ENCODE assay signal across 8 cellular contexts in the genomic region with DNA sequence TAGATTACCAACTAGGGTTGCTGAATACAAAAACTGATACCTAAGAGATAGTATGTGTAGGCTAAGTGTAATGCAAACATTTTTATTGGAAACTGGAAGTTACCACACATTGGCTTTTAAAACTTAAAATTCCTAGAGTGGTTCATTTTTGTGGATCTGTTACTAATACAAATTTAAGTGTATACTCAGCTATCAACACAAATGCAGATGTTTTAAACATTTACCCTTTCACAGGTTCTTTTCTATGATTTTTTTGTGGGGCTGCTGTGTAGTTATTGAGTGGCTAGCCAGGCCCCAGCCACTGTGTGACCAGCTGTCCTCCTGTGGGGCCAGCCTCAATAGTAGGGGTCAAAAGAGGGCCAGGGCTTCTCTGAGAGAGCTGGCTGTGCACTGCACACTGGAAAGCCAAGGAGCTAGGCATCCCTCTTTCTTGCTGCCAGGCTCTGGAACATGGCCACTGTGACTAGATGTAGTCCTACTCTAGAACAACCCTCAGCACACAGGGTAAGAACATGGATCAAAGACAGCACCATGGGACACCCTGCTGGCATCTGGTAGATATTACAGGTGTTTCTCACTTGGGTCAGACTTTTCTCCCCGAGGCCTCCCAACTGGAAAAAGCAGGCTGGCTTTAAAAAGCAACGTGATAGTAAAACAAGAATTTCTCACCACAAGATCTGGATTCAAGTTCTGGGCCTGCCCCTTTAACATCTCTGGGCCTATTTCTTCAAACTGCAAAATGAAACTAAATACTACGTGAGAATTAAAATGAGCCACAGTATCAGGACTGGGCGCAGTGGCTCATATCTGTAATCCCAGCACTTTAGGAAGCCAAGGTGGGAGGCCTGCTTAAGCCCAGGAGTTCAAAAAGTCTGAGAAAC. TPM values are rescaled to one million over a fixed set of nuclear protein-coding genes. Genes with fewer than 3 reads are reported as not detected.
DNase-seq lines count a peak whose midpoint lies in the region; ATAC-seq and TF ChIP-seq lines count a peak whose summit lies in the region.

No MANE protein-coding gene starts in this region.

- H3K9me3 ChIP-seq in Caco-2 (no peaks in the 10 kb centered on the region), SK-N-SH (no peaks in the 10 kb centered on the region), adrenal gland (replicated peaks in 1 of 3) (no peaks in the 10 kb centered on the region), heart right ventricle (no peaks in the 10 kb centered on the region)

- peak; percentile 46 for ATAC-seq in GM21528 (IDR thresholded peaks at IDR 0.05; ENCODE audit: low FRiP score, unreplicated experiment)
- ATAC-seq in heart right ventricle, result peak; percentile 88 to 92 (median 90)
- no peak for ATAC-seq in GM19395 (IDR thresholded peaks at IDR 0.05; ENCODE audit: unreplicated experiment)

- 53% methylated on average over 4 of the region's 4 CpGs for WGBS in SK-N-SH (ENCODE audit: low lambda C conversion rate)
- 30 to 34% (median 32%) methylated on average over 4 of the region's 4 CpGs for WGBS in adrenal gland, 4 donors
- WGBS in heart right ventricle, 2 donors, result 32 to 35% methylated on average over 4 of the region's 4 CpGs

- H3K27ac ChIP-seq in SK-N-SH (ENCODE audit: low read depth in 2 of 2, low read length in 1 of 2) (peak overlapping the region; percentile 18 to 33; a peak in 3 of 4 replicates), adrenal gland (peak overlapping the region in 2 of 5 donors; percentile 2 to 62), heart right ventricle (peak overlapping the region in 8 of 10 donors; percentile 14 to 59 (median 35))

- H3K4me2 ChIP-seq in SK-N-SH, result no peak overlapping the region

- H3K27me3 ChIP-seq in Caco-2 (replicated peaks; ENCODE audit: control insufficient read depth, insufficient read depth, low read length), result no peaks in the 10 kb centered on the region
- H3K27me3 ChIP-seq in SK-N-SH (ENCODE audit: insufficient read depth), result no peaks in the 10 kb centered on the region
- no peaks in the 10 kb centered on the region for H3K27me3 ChIP-seq in adrenal gland
- no peaks in the 10 kb centered on the region for H3K27me3 ChIP-seq in heart right ventricle

- DNase-seq in Caco-2, result peak; percentile 77 to 80
- DNase-seq in NB4 (ENCODE audit: low read depth), result peak; percentile 83
- peak; percentile 79 for DNase-seq in SK-N-SH
- peak; percentile 51 to 89 (median 81) for DNase-seq in adrenal gland
- DNase-seq in heart right ventricle, result peak; percentile 29 to 76
- DNase-seq in renal cortical epithelial cell (ENCODE audit: low read depth), result peak; percentile 79

- H3K4me3 ChIP-seq in Caco-2 (ENCODE audit: low read depth, low read length) (no peak overlapping the region), NB4 (ENCODE audit: low read depth, low read length) (no peak overlapping the region), SK-N-SH (ENCODE audit: low read depth in 2 of 2, low read length in 1 of 2) (no peak overlapping the region), adrenal gland (no peak overlapping the region), heart right ventricle (no peak overlapping the region)

- peak; percentile 97 for TF ChIP-seq RAD21 in SK-N-SH (IDR thresholded peaks at IDR 0.05; ENCODE audit: low read length)

- TF ChIP-seq POLR2A in NB4 (IDR thresholded peaks at IDR 0.05; ENCODE audit: extremely low read depth, insufficient read length) (peak; percentile 41), adrenal gland (IDR thresholded peaks at IDR 0.05) (no peak)

- peaks cover 1% of the 10 kb centered on the region; the same call in 1 of the 2 replicates for H3K36me3 ChIP-seq in Caco-2 (ENCODE audit: control insufficient read depth, insufficient read depth, low read length)
- peaks cover 33 to 38% of the 10 kb centered on the region in 2 experiments for H3K36me3 ChIP-seq in SK-N-SH (replicated peaks in 1 of 2; ENCODE audit: control insufficient read depth in 1 of 2, insufficient read depth in 2 of 2, low read length in 1 of 2)
- peaks cover 0 to 23% of the 10 kb centered on the region in 2 donors for H3K36me3 ChIP-seq in adrenal gland (replicated peaks in 1 of 2)
- peaks cover 0 to 42% (median 10%) of the 10 kb centered on the region in 9 donors for H3K36me3 ChIP-seq in heart right ventricle

- peak overlapping the region; percentile 12 for H3K27ac Mint-ChIP-seq in Caco-2 (ENCODE audit: unreplicated experiment)

- H3K9me2 ChIP-seq in SK-N-SH, result no peaks in the 10 kb centered on the region

- intact Hi-C loops in Caco-2 (cut with micrococcal nuclease; ENCODE audit: unreplicated experiment) (loop anchor here (1.0 to 2.0 kb wide), 5 partner anchors 103 to 145 kb away; partner anchors contain the start of gene MRPS23), adrenal gland (cut with DNase I) (loop anchor here (5.0 kb wide), 2 partner anchors 133 to 138 kb away; no protein-coding TSS in a partner anchor), heart right ventricle (cut with DNase I) (loop anchor here in 9 of 10 donors (1.0 to 10.0 kb wide), 8 partner anchors 103 to 881 kb away; no protein-coding TSS in a partner anchor)

- POLR2A ChIA-PET in Caco-2 (lab: Charles Lee) (interaction anchor here (0.5 to 1.6 kb wide), 4 partner anchors 9 to 549 kb away, joined by 3 to 14 read pairs (median 4); partner anchors contain the start of gene MRPS23), SK-N-SH (lab: Yijun Ruan, JAX) (interaction anchor here (1.1 to 5.0 kb wide), 6 partner anchors 12 to 137 kb away, joined by 3 to 36 read pairs (median 4); partner anchors contain the start of gene DYNLL2)

- H3K4me3 Mint-ChIP-seq in Caco-2 (ENCODE audit: unreplicated experiment), result no peak overlapping the region

- BruUV-seq in Caco-2 (replicated peaks; lab: Mats Ljungman, UMichigan), result no TSS peak

- H3K9me3 Mint-ChIP-seq in Caco-2 (ENCODE audit: unreplicated experiment), result no peaks in the 10 kb centered on the region

- no peaks in the 10 kb centered on the region for H3K27me3 Mint-ChIP-seq in Caco-2 (ENCODE audit: insufficient read depth, unreplicated experiment)

- H3K9ac ChIP-seq in SK-N-SH, result no peak overlapping the region

- CTCF ChIA-PET in Caco-2 (lab: Charles Lee), result interaction anchor here (0.7 to 2.3 kb wide), 5 partner anchors 9 to 137 kb away, joined by 3 to 9 read pairs (median 4); no protein-coding TSS in a partner anchor
- CTCF ChIA-PET in SK-N-SH (lab: Yijun Ruan, JAX), result interaction anchor here (0.6 to 20.5 kb wide), 30 partner anchors 10 to 860 kb away, joined by 3 to 1002 read pairs (median 4); partner anchors contain the start of genes MRPS23 and SRSF1

- peaks cover 28% of the 10 kb centered on the region for H3K4me1 Mint-ChIP-seq in Caco-2 (ENCODE audit: low read depth, unreplicated experiment)

- peaks cover 31% of the 10 kb centered on the region for H3K4me1 ChIP-seq in Caco-2
- peaks cover 0 to 13% of the 10 kb centered on the region in 2 experiments; a peak in 2 of 4 replicates for H3K4me1 ChIP-seq in SK-N-SH (ENCODE audit: control insufficient read depth in 1 of 2, insufficient read depth in 2 of 2, low read depth in 1 of 2, low read length in 1 of 2)
- peaks cover 0 to 16% of the 10 kb centered on the region in 2 donors for H3K4me1 ChIP-seq in adrenal gland (replicated peaks in 1 of 2)
- H3K4me1 ChIP-seq in heart right ventricle, result peaks cover 3 to 64% (median 36%) of the 10 kb centered on the region in 9 donors

- no peak overlapping the region for H2AFZ ChIP-seq in SK-N-SH (ENCODE audit: low read depth)

- H3F3A ChIP-seq in SK-N-SH (replicated peaks; ENCODE audit: insufficient read depth), result peaks cover 71% of the 10 kb centered on the region

- H3K79me2 ChIP-seq in SK-N-SH (ENCODE audit: insufficient read depth), result peaks cover 15% of the 10 kb centered on the region

- H3K36me3 Mint-ChIP-seq in Caco-2 (ENCODE audit: insufficient read depth, unreplicated experiment), result peaks cover 86% of the 10 kb centered on the region

- H4K20me1 ChIP-seq in SK-N-SH (ENCODE audit: insufficient read depth), result peaks cover 11% of the 10 kb centered on the region

- peak; percentile 77 to 83 for TF ChIP-seq CTCF in Caco-2 (IDR thresholded peaks at IDR 0.05; ENCODE audit: insufficient read depth in 1 of 2, low read depth in 1 of 2, low read length in 1 of 2, severe bottlenecking in 1 of 2, unreplicated experiment in 1 of 2)
- TF ChIP-seq CTCF in NB4 (IDR thresholded peaks at IDR 0.05; ENCODE audit: low read depth, low read length), result peak; percentile 45
- peak; percentile 87 for TF ChIP-seq CTCF in SK-N-SH (IDR thresholded peaks at IDR 0.05)
- peak; percentile 49 to 82 (median 77) for TF ChIP-seq CTCF in adrenal gland (IDR thresholded peaks at IDR 0.05)
- TF ChIP-seq CTCF in heart right ventricle (IDR thresholded peaks at IDR 0.05), result peak; percentile 37 to 75 (median 70)

- TF ChIP-seq EP300 in SK-N-SH (IDR thresholded peaks at IDR 0.05; ENCODE audit: borderline replicate concordance in 1 of 2, low read depth in 1 of 2, low read length in 1 of 2), result no peak

TF ChIP-seq in SK-N-SH, 30 proteins besides CTCF, POLR2A, EP300 and RAD21 (continues in another document):
- TF ChIP-seq TEAD4 (IDR thresholded peaks at IDR 0.05; ENCODE audit: borderline replicate concordance, insufficient read depth) (no peak), RXRA (IDR thresholded peaks at IDR 0.05; ENCODE audit: borderline replicate concordance, low read depth) (no peak), RCOR1 (IDR thresholded peaks at IDR 0.05; ENCODE audit: low read length) (no peak)

RNA-seq across cellular contexts. Expression of gene VEZF1, which starts 7.3 kb away (rescaled TPM):
- total RNA-seq in Caco-2 (2022) (52.1 and 54.9 TPM in 2 replicates), adrenal gland (100 to 1,000 TPM in 1 of 8 donors, 10 to 100 TPM in 7; 56.2 to 105 (median 74.1) TPM), heart right ventricle (10 to 100 TPM; 56.2 to 81.2 (median 61.5) TPM), renal cortical epithelial cell (45.8 and 79.1 TPM in 2 replicates)
- polyA plus RNA-seq in SK-N-SH (2012; rRNA removed) (35.1 and 43.0 TPM in 2 replicates), adrenal gland (10 to 100 TPM; 14.1 to 58.5 (median 23.1) TPM), heart right ventricle (10 to 100 TPM; 17.5 to 21.7 TPM)
- 42.9 and 43.3 TPM in 2 replicates for polyA plus RNA-seq in SK-N-SH (2012; cell fraction: cytosol; rRNA removed)
- 27.8 and 49.4 TPM in 2 replicates for polyA plus RNA-seq in SK-N-SH (2012; cell fraction: nucleus; rRNA removed)

RNA-seq across cellular contexts. Expression of gene SRSF1, which starts 11.7 kb away (rescaled TPM):
- 308 and 325 TPM in 2 replicates for total RNA-seq in Caco-2 (2022)
- polyA plus RNA-seq in SK-N-SH (2012; rRNA removed), result 248 and 291 TPM in 2 replicates
- polyA plus RNA-seq in SK-N-SH (2012; cell fraction: cytosol; rRNA removed), result 162 and 163 TPM in 2 replicates
- polyA plus RNA-seq in SK-N-SH (2012; cell fraction: nucleus; rRNA removed), result 1,134 and 1,547 TPM in 2 replicates
- total RNA-seq in adrenal gland, result 100 to 1,000 TPM; 131 to 236 (median 186) TPM
- 100 to 1,000 TPM; 105 to 276 (median 137) TPM for polyA plus RNA-seq in adrenal gland
- total RNA-seq in heart right ventricle, result 100 to 1,000 TPM in 3 of 10 donors, 10 to 100 TPM in 7; 79.8 to 130 (median 94.7) TPM
- 10 to 100 TPM; 70.3 to 76.3 TPM for polyA plus RNA-seq in heart right ventricle
- total RNA-seq in renal cortical epithelial cell, result 348 and 471 TPM in 2 replicates

RNA-seq across cellular contexts. Expression of gene CUEDC1, which starts 40.1 kb away (rescaled TPM):
- 27.5 TPM in 2 replicates for total RNA-seq in Caco-2 (2022)
- 50.3 and 58.9 TPM in 2 replicates for polyA plus RNA-seq in SK-N-SH (2012; rRNA removed)
- polyA plus RNA-seq in SK-N-SH (2012; cell fraction: cytosol; rRNA removed), result 25.4 and 31.6 TPM in 2 replicates
- 207 and 306 TPM in 2 replicates for polyA plus RNA-seq in SK-N-SH (2012; cell fraction: nucleus; rRNA removed)
- total RNA-seq in adrenal gland, result 10 to 100 TPM; 23.9 to 47.3 (median 39.1) TPM
- 10 to 100 TPM; 19.9 to 45.1 (median 40.1) TPM for polyA plus RNA-seq in adrenal gland
- total RNA-seq in heart right ventricle, result 10 to 100 TPM; 38.3 to 65.0 (median 47.2) TPM
- 10 to 100 TPM; 26.9 to 33.1 TPM for polyA plus RNA-seq in heart right ventricle
- total RNA-seq in renal cortical epithelial cell, result 10.1 and 20.1 TPM in 2 replicates
